Comparison of ENCODE assay signal across 6 cellular contexts in genomic region chr12:51087-51486, GRCh38. TPM values are rescaled to one million over a fixed set of nuclear protein-coding genes. Genes with fewer than 3 reads are reported as not detected.
DNase-seq lines count a peak whose midpoint lies in the region; TF ChIP-seq lines count a peak whose summit lies in the region.
"Not testable (repeated sequence)": the region's sequence is repeated elsewhere in the genome, so short reads cannot be mapped to it uniquely, and the experiment has no call there.
"Had no signal": no experiment of that assay in that cellular context is flagged by ENCODE, and none has a peak within 500 bp of the region (broad histone marks: within the 10 kb centered on the region; RNA-seq: fewer than 3 reads in every experiment).

No MANE protein-coding gene starts in this region.

- H3K4me1 ChIP-seq in H9 (ENCODE audit: insufficient read depth, low read length) = not testable (repeated sequence)

- WGBS in H9 (ENCODE audit: extremely low coverage, insufficient read length, low lambda C conversion rate) = no CpG with 5 or more reads among the region's 5 CpGs

- not testable (repeated sequence) for H3K79me1 ChIP-seq in H9 (ENCODE audit: insufficient read depth, low read depth, low read length, poor library complexity, severe bottlenecking)

- intact Hi-C loops in activated CD4-positive, alpha-beta T cell treated with anti-CD3 and anti-CD28 coated beads, Interleukin-2, amount 10 ng/mL, durations not matched to agents 24 days and 14 days (cut with micrococcal nuclease); cardiac septum (cut with DNase I); posterior vena cava (cut with DNase I): not testable (repeated sequence)

- H3K4ac ChIP-seq in H9 (ENCODE audit: low read depth, low read length) = not testable (repeated sequence)

- not testable (repeated sequence) for H3K23ac ChIP-seq in H9 (ENCODE audit: insufficient read length, low read depth, low read length)

- H3T11ph ChIP-seq in H9 (ENCODE audit: low read length) = not testable (repeated sequence)

- H3K9me3 Mint-ChIP-seq in H9; activated CD4-positive, alpha-beta T cell treated with anti-CD3 and anti-CD28 coated beads, Interleukin-2, amount 10 ng/mL, durations not matched to agents 24 days and 14 days: not testable (repeated sequence)

- H3K9me3 ChIP-seq in H9 (ENCODE audit: control insufficient read depth, low read depth, low read length) = not testable (repeated sequence)

- not testable (repeated sequence) for H4K91ac ChIP-seq in H9 (ENCODE audit: insufficient read length, low read depth, low read length)

- H3K14ac ChIP-seq in H9 (ENCODE audit: insufficient read depth, low read length) = not testable (repeated sequence)

- H3K36me3 Mint-ChIP-seq in H9 (ENCODE audit: insufficient read depth in 1 of 3, low read depth in 3 of 3); activated CD4-positive, alpha-beta T cell treated with anti-CD3 and anti-CD28 coated beads, Interleukin-2, amount 10 ng/mL, durations not matched to agents 24 days and 14 days (ENCODE audit: low read depth): not testable (repeated sequence)

- not testable (repeated sequence) for H4K20me1 ChIP-seq in H9 (ENCODE audit: control insufficient read depth, insufficient read depth, insufficient read length)

- not testable (repeated sequence) for H2BK5ac ChIP-seq in H9 (ENCODE audit: insufficient read length, low read length)

- DNase-seq in H9 = peak; percentile 18
- peak; percentile 50 for DNase-seq in activated CD4-positive, alpha-beta T cell treated with anti-CD3 and anti-CD28 coated beads, Interleukin-2, amount 10 ng/mL, durations not matched to agents 24 days and 14 days
- DNase-seq in cardiac septum (ENCODE audit: low spot score) = peak; percentile 55
- DNase-seq in posterior vena cava (ENCODE audit: low spot score) = peak; percentile 51

- not testable (repeated sequence) for TF ChIP-seq CTCF in H9 (conservative IDR thresholded peaks at IDR 0.05)

- H2AFZ ChIP-seq in H9 (ENCODE audit: low read length) = not testable (repeated sequence)

- not testable (repeated sequence) for H2BK15ac ChIP-seq in H9 (ENCODE audit: low read depth, low read length)

- not testable (repeated sequence) for H3K18ac ChIP-seq in H9 (ENCODE audit: insufficient read length, low read depth, low read length)

- H3K27me3 Mint-ChIP-seq in H9 (ENCODE audit: low read depth) = peaks cover 19% of the 10 kb centered on the region
- peaks cover 16% of the 10 kb centered on the region for H3K27me3 Mint-ChIP-seq in activated CD4-positive, alpha-beta T cell treated with anti-CD3 and anti-CD28 coated beads, Interleukin-2, amount 10 ng/mL, durations not matched to agents 24 days and 14 days

- H3K79me2 ChIP-seq in H9 (ENCODE audit: insufficient read depth, low read length) = not testable (repeated sequence)

- H3K27ac Mint-ChIP-seq in H9; activated CD4-positive, alpha-beta T cell treated with anti-CD3 and anti-CD28 coated beads, Interleukin-2, amount 10 ng/mL, durations not matched to agents 24 days and 14 days: not testable (repeated sequence)

- not testable (repeated sequence) for H4K5ac ChIP-seq in H9 (ENCODE audit: insufficient read length, low read depth, low read length)

- H3K23me2 ChIP-seq in H9 (ENCODE audit: insufficient read length, low read depth, low read length, poor library complexity, severe bottlenecking) = not testable (repeated sequence)

- not testable (repeated sequence) for H2BK20ac ChIP-seq in H9 (ENCODE audit: low read depth, low read length, poor library complexity, severe bottlenecking)

- peaks cover 7 to 12% of the 10 kb centered on the region in 2 experiments for H3K4me1 Mint-ChIP-seq in H9
- H3K4me1 Mint-ChIP-seq in activated CD4-positive, alpha-beta T cell treated with anti-CD3 and anti-CD28 coated beads, Interleukin-2, amount 10 ng/mL, durations not matched to agents 24 days and 14 days = not testable (repeated sequence)

- H3K56ac ChIP-seq in H9 (ENCODE audit: insufficient read length, low read depth, low read length) = not testable (repeated sequence)

- H3K4me2 ChIP-seq in H9 (ENCODE audit: insufficient read depth, insufficient read length, low read length) = not testable (repeated sequence)

- not testable (repeated sequence) for H3K27ac ChIP-seq in H9 (ENCODE audit: insufficient read length, low read depth, low read length)

- not testable (repeated sequence) for H4K8ac ChIP-seq in H9 (replicated peaks; ENCODE audit: insufficient read length, low read depth, low read length)

- H2BK12ac ChIP-seq in H9 (ENCODE audit: insufficient read length, low read depth, low read length) = not testable (repeated sequence)

- H2AK5ac ChIP-seq in H9 (ENCODE audit: insufficient read length, low read length) = not testable (repeated sequence)

- H3K9ac ChIP-seq in H9 (ENCODE audit: extremely low read depth, insufficient read length, low read length) = not testable (repeated sequence)

- not testable (repeated sequence) for H3K4me3 Mint-ChIP-seq in H9; activated CD4-positive, alpha-beta T cell treated with anti-CD3 and anti-CD28 coated beads, Interleukin-2, amount 10 ng/mL, durations not matched to agents 24 days and 14 days

- H2BK120ac ChIP-seq in H9 (ENCODE audit: low read depth, low read length, poor library complexity, severe bottlenecking) = not testable (repeated sequence)

- H3K27me3 ChIP-seq in H9 (ENCODE audit: insufficient read depth, low read length) = not testable (repeated sequence)

RNA-seq across cellular contexts. Expression of gene IQSEC3, which starts 15.5 kb away (rescaled TPM):
- 0.50 and 0.55 TPM in 2 replicates for total RNA-seq in H9 (2021)
- total RNA-seq in activated CD4-positive, alpha-beta T cell treated with anti-CD3 and anti-CD28 coated beads, Interleukin-2, amount 10 ng/mL, durations not matched to agents 24 days and 14 days = 0.05 and 0.21 TPM in 2 replicates
- total RNA-seq in cardiac septum = 0.86 TPM
- 1 to 10 TPM; 3.2 to 3.6 TPM for total RNA-seq in posterior vena cava
- total RNA-seq: A673, Calu3 had no signal
